In the genomic region with DNA sequence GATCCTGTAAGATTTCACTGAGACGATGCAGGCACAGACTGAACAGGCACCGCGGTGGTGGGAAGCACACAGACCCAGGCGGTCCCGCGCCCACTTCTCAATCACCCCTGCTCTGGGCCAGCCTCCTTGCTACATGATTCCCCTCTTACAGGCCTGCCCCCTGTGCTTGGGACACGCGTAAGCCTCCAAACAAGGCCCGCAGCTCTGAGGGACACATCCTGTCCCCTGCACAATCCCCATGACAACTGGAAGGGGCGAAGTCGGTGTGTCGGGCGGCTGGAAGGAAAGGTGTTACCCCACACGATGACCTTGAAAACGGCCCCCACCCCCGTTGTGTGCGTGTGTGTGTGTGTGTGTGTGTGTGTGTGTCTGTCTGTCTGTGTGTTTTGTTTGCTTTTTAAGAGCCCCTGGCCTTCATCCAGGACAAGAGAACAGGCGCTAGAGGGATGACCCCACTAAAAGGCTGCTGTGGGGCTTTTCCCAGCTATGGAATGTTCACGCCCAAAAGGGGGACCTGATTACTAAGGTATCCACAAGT, we compare ENCODE assay signal across 20 cellular contexts. TPM values are rescaled to one million over a fixed set of nuclear protein-coding genes. Genes with fewer than 3 reads are reported as not detected.
DNase-seq lines count a peak whose midpoint lies in the region; ATAC-seq, FAIRE-seq and TF ChIP-seq lines count a peak whose summit lies in the region.
"Had no signal": no experiment of that assay in that cellular context is flagged by ENCODE, and none has a peak within 500 bp of the region (broad histone marks: within the 10 kb centered on the region; RNA-seq: fewer than 3 reads in every experiment).

No MANE protein-coding gene starts in this region.

- TF ChIP-seq CTCF in HepG2 (CRISPR knock-in tag; IDR thresholded peaks at IDR 0.05) (no peak), right lobe of liver (IDR thresholded peaks at IDR 0.05) (no peak), bronchial epithelial cell (IDR thresholded peaks at IDR 0.05; ENCODE audit: insufficient read depth, low read length, severe bottlenecking) (no peak), neural progenitor cell (IDR thresholded peaks at IDR 0.05) (no peak)

- H3K4me1 Mint-ChIP-seq in neural progenitor cell, result peaks cover 37% of the 10 kb centered on the region
- H3K4me1 Mint-ChIP-seq: CD4-positive, alpha-beta memory T cell had no signal

- no peak overlapping the region for H2AFZ ChIP-seq in HepG2 (ENCODE audit: low read length)
- H2AFZ ChIP-seq in neural progenitor cell (replicated peaks), result no peak overlapping the region

- DNase-seq in HepG2 (ENCODE audit: low spot score) (no peak), right lobe of liver (no peak), bronchial epithelial cell (ENCODE audit: low read depth) (peak; percentile 40), neural progenitor cell (ENCODE audit: low spot score) (no peak), nucleus accumbens (lab: John Stamatoyannopoulos, UW) (no peak)
- no peak for DNase-seq in activated CD4-positive, alpha-beta T cell treated with anti-CD3 and anti-CD28 coated beads for 4 hours
- DNase-seq: BE2C; CD4-positive, alpha-beta memory T cell; GF-D8; H9; NCI-H1105; NCI-H1694; NCI-H748 treated with DMSO at 0.1 percent for 48 hours; NK-92 treated with Interleukin-12 subunit alpha and Interleukin-12 subunit beta, amount 100 ng/mL, for 24 hours; SHP77 had no signal

- H3K9ac ChIP-seq in HepG2 (ENCODE audit: insufficient read depth, low read depth, low read length) (no peak overlapping the region), neural progenitor cell (no peak overlapping the region)

- no peak overlapping the region for H3K27ac Mint-ChIP-seq in neural progenitor cell
- H3K27ac Mint-ChIP-seq: CD4-positive, alpha-beta memory T cell had no signal

- H3K27me3 ChIP-seq in HepG2 (ENCODE audit: control insufficient read depth in 1 of 2, insufficient read depth in 2 of 2, low read length in 2 of 2), result peaks cover 3 to 39% of the 10 kb centered on the region in 2 experiments; a peak in 4 of 5 replicates
- no peaks in the 10 kb centered on the region for H3K27me3 ChIP-seq in right lobe of liver
- no peaks in the 10 kb centered on the region for H3K27me3 ChIP-seq in bronchial epithelial cell (ENCODE audit: control insufficient read depth, insufficient read depth, low read length)
- no peaks in the 10 kb centered on the region for H3K27me3 ChIP-seq in neural progenitor cell
- H3K27me3 ChIP-seq: BE2C had no signal

- peaks cover under 1% of the 10 kb centered on the region for H3K27me3 Mint-ChIP-seq in neural progenitor cell (ENCODE audit: insufficient read depth, low read depth)

- TF ChIP-seq POLR2A in HepG2 (IDR thresholded peaks at IDR 0.05; ENCODE audit: insufficient read depth in 1 of 2, low read depth in 2 of 2, low read length in 2 of 2) (no peak), right lobe of liver (IDR thresholded peaks at IDR 0.05) (no peak)

- no TSS peak for BruUV-seq in HepG2 (replicated peaks; lab: Mats Ljungman, UMichigan)

- H3K27ac ChIP-seq in HepG2 (ENCODE audit: extremely low read length, insufficient read depth, low read length), result no peak overlapping the region
- H3K27ac ChIP-seq in right lobe of liver, result no peak overlapping the region
- no peak overlapping the region for H3K27ac ChIP-seq in neural progenitor cell
- H3K27ac ChIP-seq: SK-N-MC had no signal

- H3K36me3 ChIP-seq in HepG2 (replicated peaks in 1 of 2; ENCODE audit: control insufficient read depth in 1 of 2, insufficient read depth in 2 of 2, low read length in 2 of 2) (no peaks in the 10 kb centered on the region), right lobe of liver (no peaks in the 10 kb centered on the region), bronchial epithelial cell (ENCODE audit: control insufficient read depth, insufficient read depth, low read length) (peaks cover 17% of the 10 kb centered on the region), neural progenitor cell (no peaks in the 10 kb centered on the region)
- H3K36me3 ChIP-seq: BE2C had no signal

- CTCF ChIA-PET in HepG2 (lab: Yijun Ruan, JAX; ENCODE audit: low intra/inter-chr PET ratio, low total read pairs), result no interaction called here

- TF ChIP-seq RAD21 in HepG2 (CRISPR knock-in tag; IDR thresholded peaks at IDR 0.05), result no peak

- in situ Hi-C loops in HepG2 (cut with HindIII; ENCODE audit: extremely low pct_ligation_motif_present, low pct_unique_long_range_greater_than_20kb), result no loop called here

- peaks cover 8% of the 10 kb centered on the region for H3F3A ChIP-seq in neural progenitor cell (ENCODE audit: low read depth)

- no peaks in the 10 kb centered on the region for H3K79me2 ChIP-seq in HepG2 (ENCODE audit: insufficient read depth, low read length)
- peaks cover 23% of the 10 kb centered on the region for H3K79me2 ChIP-seq in neural progenitor cell (ENCODE audit: low read depth)

- H3K4me2 ChIP-seq in HepG2 (ENCODE audit: low read depth, low read length) (no peak overlapping the region), neural progenitor cell (no peak overlapping the region)

- TF ChIP-seq EP300 in HepG2 (IDR thresholded peaks at IDR 0.05; ENCODE audit: low read depth in 2 of 2, low read length in 2 of 2) (no peak), HepG2 (CRISPR knock-in tag; IDR thresholded peaks at IDR 0.05; ENCODE audit: borderline replicate concordance) (no peak)

- H3K9me3 ChIP-seq in HepG2 (ENCODE audit: low read length), result no peaks in the 10 kb centered on the region
- H3K9me3 ChIP-seq in right lobe of liver, result no peaks in the 10 kb centered on the region
- no peaks in the 10 kb centered on the region for H3K9me3 ChIP-seq in neural progenitor cell (ENCODE audit: low read depth)
- H3K9me3 ChIP-seq: BE2C had no signal

- H4K20me1 ChIP-seq in HepG2 (ENCODE audit: insufficient read depth, low read length), result no peaks in the 10 kb centered on the region
- H4K20me1 ChIP-seq in neural progenitor cell (ENCODE audit: low read depth), result peaks cover 25% of the 10 kb centered on the region

- H3K9me3 Mint-ChIP-seq in neural progenitor cell, result no peaks in the 10 kb centered on the region
- H3K9me3 Mint-ChIP-seq: CD4-positive, alpha-beta memory T cell; H9 had no signal

- POLR2A ChIA-PET in HepG2 (lab: Yijun Ruan, JAX), result interaction anchor here (0.7 kb wide), 1 partner anchor 39 kb away, joined by 4 read pairs; no protein-coding TSS in a partner anchor

- H3K36me3 Mint-ChIP-seq in neural progenitor cell, result peaks cover 16% of the 10 kb centered on the region
- H3K36me3 Mint-ChIP-seq: CD4-positive, alpha-beta memory T cell had no signal

- no peak for FAIRE-seq in HepG2 (lab: Jason Lieb, UNC)
- peak; percentile 23 for FAIRE-seq in bronchial epithelial cell (lab: Jason Lieb, UNC)
- FAIRE-seq: GM12878, HTR-8/SVneo, RCC 7860 had no signal

- H3K4me3 Mint-ChIP-seq in neural progenitor cell, result peak overlapping the region; percentile 21
- H3K4me3 Mint-ChIP-seq: CD4-positive, alpha-beta memory T cell; H9 had no signal

- no peak for ATAC-seq in HepG2
- no peak for ATAC-seq in right lobe of liver
- ATAC-seq in GM18502 (IDR thresholded peaks at IDR 0.05; ENCODE audit: poor library complexity, unreplicated experiment), result no peak
- ATAC-seq: GM12878 had no signal

- no peak overlapping the region for H3K4me3 ChIP-seq in HepG2 (replicated peaks in 1 of 3; ENCODE audit: insufficient read depth in 1 of 3, low read depth in 2 of 3, low read length in 3 of 3)
- no peak overlapping the region for H3K4me3 ChIP-seq in right lobe of liver
- no peak overlapping the region for H3K4me3 ChIP-seq in bronchial epithelial cell (ENCODE audit: low read depth, low read length)
- no peak overlapping the region for H3K4me3 ChIP-seq in neural progenitor cell
- H3K4me3 ChIP-seq: GM12878, SK-N-MC had no signal

- H3K4me1 ChIP-seq in HepG2 (ENCODE audit: insufficient read depth, low read length) (peaks cover 32% of the 10 kb centered on the region), right lobe of liver (no peaks in the 10 kb centered on the region), neural progenitor cell (peaks cover 7% of the 10 kb centered on the region)

- intact Hi-C loops in HepG2 (cut with micrococcal nuclease; ENCODE audit: unreplicated experiment), result no loop called here
- intact Hi-C loops in right lobe of liver (cut with DNase I), result no loop called here

- WGBS in HepG2 (ENCODE audit: low lambda C conversion rate), result 41% methylated on average over 15 of the region's 19 CpGs
- WGBS in right lobe of liver (ENCODE audit: insufficient coverage, low coverage, low lambda C conversion rate, missing lambda C conversion rate), result 57% methylated on average over 10 of the region's 19 CpGs

TF ChIP-seq in HepG2, 621 proteins besides CTCF, POLR2A, EP300 and RAD21 (continues in another document):
- no peak for TF ChIP-seq ONECUT2 (CRISPR knock-in tag; IDR thresholded peaks at IDR 0.05)

RNA-seq across cellular contexts. Expression of a gene that starts 13.1 kb away (rescaled TPM):
- total RNA-seq in HepG2 (2016; rRNA removed; fragmentation: Illumina TruSeq; extraction: Trizol), result 1.5 and 1.8 TPM in 2 replicates
- 0.53 and 0.71 TPM in 2 replicates for total RNA-seq in HepG2 (2016; cell fraction: cytosol; rRNA removed; fragmentation: Illumina TruSeq; extraction: Trizol; ENCODE audit: low read depth)
- 1.1 and 1.6 TPM in 2 replicates for total RNA-seq in HepG2 (2016; cell fraction: insoluble cytoplasmic fraction; rRNA removed; fragmentation: Illumina TruSeq; extraction: Trizol)
- 0.62 and 0.71 TPM in 2 replicates for total RNA-seq in HepG2 (2016; cell fraction: membrane; rRNA removed; fragmentation: Illumina TruSeq; extraction: Trizol)
- 2.1 and 2.2 TPM in 2 replicates for total RNA-seq in HepG2 (2016; cell fraction: nucleus; rRNA removed; fragmentation: Illumina TruSeq; extraction: Trizol)
- 0.78 and 0.84 TPM in 2 replicates for polyA plus RNA-seq in HepG2 (2011; rRNA removed)
- 0.49 and 0.62 TPM in 2 replicates for polyA plus RNA-seq in HepG2 (2011; cell fraction: cytosol; rRNA removed)
- 2.1 and 3.6 TPM in 2 replicates for polyA plus RNA-seq in HepG2 (2011; cell fraction: nucleus; rRNA removed)
- 0.75 and 0.95 TPM in 2 replicates for polyA plus RNA-seq in HepG2 (2012)
- 0.17 and 0.26 TPM in 2 replicates for polyA plus RNA-seq in HepG2 (2016; cell fraction: cytosol; fragmentation: Illumina TruSeq; extraction: Trizol; ENCODE audit: low read depth)
- polyA plus RNA-seq in HepG2 (2016; cell fraction: insoluble cytoplasmic fraction; fragmentation: Illumina TruSeq; extraction: Trizol; ENCODE audit: low read depth), result 0.76 and 1.3 TPM in 2 replicates
- 0.38 and 0.70 TPM in 2 replicates for polyA plus RNA-seq in HepG2 (2016; cell fraction: membrane; fragmentation: Illumina TruSeq; extraction: Trizol; ENCODE audit: low read depth)
- 4.1 and 5.1 TPM in 2 replicates for polyA plus RNA-seq in HepG2 (2016; cell fraction: nucleus; fragmentation: Illumina TruSeq; extraction: Trizol; ENCODE audit: insufficient read depth, low read depth)
- 4.5 and 19.4 TPM in 2 replicates for polyA minus RNA-seq in HepG2 (2011; rRNA and poly(A)+ RNA removed; ENCODE audit: low replicate concordance)
- polyA minus RNA-seq in HepG2 (2011; cell fraction: cytosol; rRNA and poly(A)+ RNA removed), result 0.30 and 1.1 TPM in 2 replicates
- 2.0 and 3.5 TPM in 2 replicates for polyA minus RNA-seq in HepG2 (2011; cell fraction: nucleus; rRNA and poly(A)+ RNA removed)
- 1 to 10 TPM; 2.9 to 8.2 (median 5.0) TPM for total RNA-seq in right lobe of liver
- total RNA-seq in bronchial epithelial cell, result 39.0 and 60.0 TPM in 2 replicates
- total RNA-seq in neural progenitor cell (ENCODE audit: low replicate concordance), result 12.3 and 18.0 TPM in 2 replicates
